ENCODE assay signal across 11 cellular contexts in genomic region chr2:192151848-192152247, GRCh38. TPM values are rescaled to one million over a fixed set of nuclear protein-coding genes. Genes with fewer than 3 reads are reported as not detected.
DNase-seq lines count a peak whose midpoint lies in the region; ATAC-seq and TF ChIP-seq lines count a peak whose summit lies in the region.
"Had no signal": no experiment of that assay in that cellular context is flagged by ENCODE, and none has a peak within 500 bp of the region (broad histone marks: within the 10 kb centered on the region; RNA-seq: fewer than 3 reads in every experiment).

No MANE protein-coding gene starts in this region.

- no peaks in the 10 kb centered on the region for H3K36me3 Mint-ChIP-seq in CD4-positive, alpha-beta T cell (ENCODE audit: low read depth)
- no peaks in the 10 kb centered on the region for H3K36me3 Mint-ChIP-seq in activated naive CD8-positive, alpha-beta T cell treated with anti-CD3 and anti-CD28 coated beads, Interleukin-2, amount 50 U/mL, for 24 hours (ENCODE audit: low read depth)

- no peak overlapping the region for H3K4me3 Mint-ChIP-seq in CD4-positive, alpha-beta T cell
- H3K4me3 Mint-ChIP-seq in activated naive CD8-positive, alpha-beta T cell treated with anti-CD3 and anti-CD28 coated beads, Interleukin-2, amount 50 U/mL, for 24 hours, result no peak overlapping the region
- H3K4me3 Mint-ChIP-seq: activated T-cell treated with anti-CD3 and anti-CD28 coated beads, Interleukin-2, amount 50 U/mL, for 72 hours had no signal

- no peaks in the 10 kb centered on the region for H3K4me1 Mint-ChIP-seq in CD4-positive, alpha-beta T cell (ENCODE audit: low read depth)
- H3K4me1 Mint-ChIP-seq in activated naive CD8-positive, alpha-beta T cell treated with anti-CD3 and anti-CD28 coated beads, Interleukin-2, amount 50 U/mL, for 24 hours, result peaks cover 4% of the 10 kb centered on the region

- no peak overlapping the region for H3K4me3 ChIP-seq in esophagus muscularis mucosa
- H3K4me3 ChIP-seq: prostate gland had no signal

- H3K27ac ChIP-seq in foreskin keratinocyte (no peak overlapping the region), esophagus muscularis mucosa (replicated peaks in 1 of 4) (no peak overlapping the region)
- no peak overlapping the region for H3K27ac ChIP-seq in CD4-positive, alpha-beta T cell (ENCODE audit: low read depth, low read length)
- H3K27ac ChIP-seq: prostate gland had no signal

- no peaks in the 10 kb centered on the region for H3K9me3 ChIP-seq in CD4-positive, alpha-beta T cell (ENCODE audit: control insufficient read depth, low read length)
- no peaks in the 10 kb centered on the region for H3K9me3 ChIP-seq in esophagus muscularis mucosa
- H3K9me3 ChIP-seq: prostate gland had no signal

- no peak for TF ChIP-seq EP300 in esophagus muscularis mucosa (IDR thresholded peaks at IDR 0.05)

- 44% methylated on average over 1 of the region's 1 CpG for WGBS in esophagus muscularis mucosa

- ATAC-seq in HG03565 (IDR thresholded peaks at IDR 0.05; ENCODE audit: unreplicated experiment) (peak; percentile 57), foreskin keratinocyte (peak; percentile 63), GM21360 (IDR thresholded peaks at IDR 0.05; ENCODE audit: unreplicated experiment) (no peak)
- no peak for ATAC-seq in CD4-positive, alpha-beta T cell (ENCODE audit: poor library complexity)
- ATAC-seq in activated naive CD8-positive, alpha-beta T cell treated with anti-CD3 and anti-CD28 coated beads, Interleukin-2, amount 50 U/mL, for 24 hours, result no peak

- H3K27me3 ChIP-seq in foreskin keratinocyte (no peaks in the 10 kb centered on the region), esophagus muscularis mucosa (no peaks in the 10 kb centered on the region)
- H3K27me3 ChIP-seq in CD4-positive, alpha-beta T cell (ENCODE audit: control insufficient read depth, insufficient read depth, low read length), result no peaks in the 10 kb centered on the region

- CTCF ChIA-PET in CD4-positive, alpha-beta T cell (lab: Charles Lee), result no interaction called here

- H3K27ac Mint-ChIP-seq in CD4-positive, alpha-beta T cell, result no peak overlapping the region
- no peak overlapping the region for H3K27ac Mint-ChIP-seq in activated naive CD8-positive, alpha-beta T cell treated with anti-CD3 and anti-CD28 coated beads, Interleukin-2, amount 50 U/mL, for 24 hours
- H3K27ac Mint-ChIP-seq: activated T-cell treated with anti-CD3 and anti-CD28 coated beads, Interleukin-2, amount 50 U/mL, for 72 hours had no signal

- no peaks in the 10 kb centered on the region for H3K9me3 Mint-ChIP-seq in CD4-positive, alpha-beta T cell
- no peaks in the 10 kb centered on the region for H3K9me3 Mint-ChIP-seq in activated naive CD8-positive, alpha-beta T cell treated with anti-CD3 and anti-CD28 coated beads, Interleukin-2, amount 50 U/mL, for 24 hours
- H3K9me3 Mint-ChIP-seq: activated T-cell treated with anti-CD3 and anti-CD28 coated beads, Interleukin-2, amount 50 U/mL, for 72 hours had no signal

- H3K4me1 ChIP-seq in foreskin keratinocyte, result peaks cover 5% of the 10 kb centered on the region
- H3K4me1 ChIP-seq in esophagus muscularis mucosa, result peaks cover 0 to 39% (median 33%) of the 10 kb centered on the region in 4 donors
- H3K4me1 ChIP-seq: prostate gland had no signal

- no peaks in the 10 kb centered on the region for H3K27me3 Mint-ChIP-seq in CD4-positive, alpha-beta T cell
- H3K27me3 Mint-ChIP-seq in activated naive CD8-positive, alpha-beta T cell treated with anti-CD3 and anti-CD28 coated beads, Interleukin-2, amount 50 U/mL, for 24 hours, result peaks cover 5% of the 10 kb centered on the region

- no peaks in the 10 kb centered on the region for H3K36me3 ChIP-seq in esophagus muscularis mucosa
- H3K36me3 ChIP-seq: prostate gland had no signal

- intact Hi-C loops in CD4-positive, alpha-beta T cell (cut with DNase I, micrococcal nuclease), result no loop called here
- intact Hi-C loops in esophagus muscularis mucosa (cut with DNase I), result no loop called here

- DNase-seq in DMS79 (lab: John Stamatoyannopoulos, UW) (peak; percentile 24), NCI-H524 treated with DMSO at 0.1 percent for 48 hours (lab: John Stamatoyannopoulos, UW) (peak; percentile 63), foreskin keratinocyte (peak; percentile 18 to 52), esophagus muscularis mucosa (ENCODE audit: extremely low spot score) (no peak)
- DNase-seq in CD4-positive, alpha-beta T cell, result no peak
- DNase-seq in activated naive CD8-positive, alpha-beta T cell treated with anti-CD3 and anti-CD28 coated beads, Interleukin-2, amount 50 U/mL, for 24 hours, result no peak
- DNase-seq: activated T-cell treated with anti-CD3 and anti-CD28 coated beads, Interleukin-2, amount 50 U/mL, for 72 hours had no signal

- POLR2A ChIA-PET in CD4-positive, alpha-beta T cell (lab: Charles Lee), result no interaction called here

- no peak for TF ChIP-seq POLR2A in esophagus muscularis mucosa (IDR thresholded peaks at IDR 0.05; ENCODE audit: low read depth)

- TF ChIP-seq CTCF in foreskin keratinocyte (conservative IDR thresholded peaks at IDR 0.05), result no peak
- no peak for TF ChIP-seq CTCF in CD4-positive, alpha-beta T cell (IDR thresholded peaks at IDR 0.05)
- TF ChIP-seq CTCF in esophagus muscularis mucosa (IDR thresholded peaks at IDR 0.05), result no peak

RNA-seq across cellular contexts. Expression of gene TMEFF2, which starts 42.9 kb away (rescaled TPM):
- total RNA-seq in foreskin keratinocyte (not detected in 2 replicates), esophagus muscularis mucosa (1 to 10 TPM in 1 of 4 donors, under 1 TPM in 3; 0.42 to 1.7 (median 0.55) TPM)
- not detected in 2 replicates for polyA plus RNA-seq in foreskin keratinocyte
- not detected for total RNA-seq in CD4-positive, alpha-beta T cell
- total RNA-seq: activated T-cell treated with anti-CD3 and anti-CD28 coated beads, Interleukin-2, amount 50 U/mL, for 72 hours; dermis microvascular lymphatic vessel endothelial cell had no signal

Comparison
In these comparisons a context has a peak if more than half of its experiments do, and no peak if none do; other contexts are left out.
1. DNase-seq: peak in DMS79 (single experiment), NCI-H524 treated with DMSO at 0.1 percent for 48 hours (single experiment) and foreskin keratinocyte (2 of 2); none in CD4-positive, alpha-beta T cell (0 of 10), activated naive CD8-positive, alpha-beta T cell treated with anti-CD3 and anti-CD28 coated beads, Interleukin-2, amount 50 U/mL, for 24 hours (single experiment) and esophagus muscularis mucosa (single experiment).
2. ATAC-seq: peak in HG03565 (single experiment) and foreskin keratinocyte (single experiment); none in CD4-positive, alpha-beta T cell (single experiment), activated naive CD8-positive, alpha-beta T cell treated with anti-CD3 and anti-CD28 coated beads, Interleukin-2, amount 50 U/mL, for 24 hours (single experiment) and GM21360 (single experiment).